In genomic region chr16:30355144-30355953, GRCh38 we compare ENCODE assay signal across 1 cellular context.
A peak's percentile ranks its signal among the peaks of the same experiment; 100 is the strongest.
TF ChIP-seq lines count a peak whose summit lies in the region.

Gene CD2BP2 (minus strand): TSS chr16:30355308. CDS start chr16:30354681, 627 bp downstream.

TF ChIP-seq in HepG2, 621 proteins besides CTCF, POLR2A, EP300 and RAD21 (continued from another document and continues in another):
- TF ChIP-seq ZNF687 (CRISPR knock-in tag; IDR thresholded peaks at IDR 0.05) (peak; percentile 94), NONO (IDR thresholded peaks at IDR 0.05) (no peak), NONO (CRISPR knock-in tag; conservative IDR thresholded peaks at IDR 0.05) (peak; percentile 84), TERF1 (CRISPR knock-in tag; IDR thresholded peaks at IDR 0.05) (no peak), ARID4A (CRISPR knock-in tag; IDR thresholded peaks at IDR 0.05; ENCODE audit: borderline replicate concordance) (peak; percentile 96), ZNF251 (CRISPR knock-in tag; IDR thresholded peaks at IDR 0.05) (0 out of 2 replicates have a peak, but pooled peaks have one; percentile 6), TMF1 (CRISPR knock-in tag; IDR thresholded peaks at IDR 0.05; ENCODE audit: low read depth) (peak; percentile 34; the same call in 1 of the 2 replicates), ZHX2 (IDR thresholded peaks at IDR 0.05; ENCODE audit: low read depth) (peak; percentile 85), ZHX2 (CRISPR knock-in tag; IDR thresholded peaks at IDR 0.05; ENCODE audit: borderline replicate concordance) (peak; percentile 97), TEAD2 (CRISPR knock-in tag; IDR thresholded peaks at IDR 0.05) (0 out of 2 replicates have a peak, but pooled peaks have one; percentile 21), POLR2AphosphoS5 (IDR thresholded peaks at IDR 0.05; ENCODE audit: low read depth, low read length) (peak; percentile 48), ZNF121 (CRISPR knock-in tag; IDR thresholded peaks at IDR 0.05) (peak; percentile 74), FLYWCH1 (CRISPR knock-in tag; IDR thresholded peaks at IDR 0.05) (no peak), TAF1 (CRISPR knock-in tag; IDR thresholded peaks at IDR 0.05) (peak; percentile 65), CSRNP1 (CRISPR knock-in tag; IDR thresholded peaks at IDR 0.05) (peak; percentile 95), ZC3H13 (CRISPR knock-in tag; IDR thresholded peaks at IDR 0.05) (peak; percentile 79), MED1 (CRISPR knock-in tag; IDR thresholded peaks at IDR 0.05) (peak; percentile 77), FOXO4 (CRISPR knock-in tag; conservative IDR thresholded peaks at IDR 0.05) (no peak), TEF (CRISPR knock-in tag; IDR thresholded peaks at IDR 0.05) (peak; percentile 64; the same call in 1 of the 2 replicates), YEATS4 (CRISPR knock-in tag; IDR thresholded peaks at IDR 0.05; ENCODE audit: borderline replicate concordance) (peak; percentile 84; the same call in 1 of the 2 replicates), REXO4 (CRISPR knock-in tag; IDR thresholded peaks at IDR 0.05; ENCODE audit: borderline replicate concordance) (no peak), ZNF737 (CRISPR knock-in tag; IDR thresholded peaks at IDR 0.05; ENCODE audit: borderline replicate concordance) (no peak), ZNF18 (CRISPR knock-in tag; IDR thresholded peaks at IDR 0.05; ENCODE audit: insufficient replicate concordance) (no peak), ZNF382 (CRISPR knock-in tag; IDR thresholded peaks at IDR 0.05; ENCODE audit: borderline replicate concordance) (no peak), PHB2 (IDR thresholded peaks at IDR 0.05; ENCODE audit: partially characterized antibody) (no peak), TARDBP (CRISPR knock-in tag; IDR thresholded peaks at IDR 0.05) (peak; percentile 80), GATAD2A (CRISPR knock-in tag; IDR thresholded peaks at IDR 0.05) (no peak), NFRKB (IDR thresholded peaks at IDR 0.05) (no peak), ZNF564 (CRISPR knock-in tag; IDR thresholded peaks at IDR 0.05) (no peak; the same call in none of the 2 replicates), ZFP91 (CRISPR knock-in tag; IDR thresholded peaks at IDR 0.05; ENCODE audit: borderline replicate concordance) (peak; percentile 99), ZNF749 (CRISPR knock-in tag; IDR thresholded peaks at IDR 0.05; ENCODE audit: borderline replicate concordance) (peak; percentile 64), PPARG (CRISPR knock-in tag; conservative IDR thresholded peaks at IDR 0.05) (peak; percentile 69), HNF4G (IDR thresholded peaks at IDR 0.05; ENCODE audit: borderline replicate concordance, low read depth, low read length) (peak; percentile 84; the same call in 1 of the 2 replicates), HNF4G (CRISPR knock-in tag; IDR thresholded peaks at IDR 0.05; ENCODE audit: borderline replicate concordance, low read depth) (no peak; the same call in 1 of the 2 replicates)
